ENCODE assay signal across 21 cellular contexts in the genomic region with DNA sequence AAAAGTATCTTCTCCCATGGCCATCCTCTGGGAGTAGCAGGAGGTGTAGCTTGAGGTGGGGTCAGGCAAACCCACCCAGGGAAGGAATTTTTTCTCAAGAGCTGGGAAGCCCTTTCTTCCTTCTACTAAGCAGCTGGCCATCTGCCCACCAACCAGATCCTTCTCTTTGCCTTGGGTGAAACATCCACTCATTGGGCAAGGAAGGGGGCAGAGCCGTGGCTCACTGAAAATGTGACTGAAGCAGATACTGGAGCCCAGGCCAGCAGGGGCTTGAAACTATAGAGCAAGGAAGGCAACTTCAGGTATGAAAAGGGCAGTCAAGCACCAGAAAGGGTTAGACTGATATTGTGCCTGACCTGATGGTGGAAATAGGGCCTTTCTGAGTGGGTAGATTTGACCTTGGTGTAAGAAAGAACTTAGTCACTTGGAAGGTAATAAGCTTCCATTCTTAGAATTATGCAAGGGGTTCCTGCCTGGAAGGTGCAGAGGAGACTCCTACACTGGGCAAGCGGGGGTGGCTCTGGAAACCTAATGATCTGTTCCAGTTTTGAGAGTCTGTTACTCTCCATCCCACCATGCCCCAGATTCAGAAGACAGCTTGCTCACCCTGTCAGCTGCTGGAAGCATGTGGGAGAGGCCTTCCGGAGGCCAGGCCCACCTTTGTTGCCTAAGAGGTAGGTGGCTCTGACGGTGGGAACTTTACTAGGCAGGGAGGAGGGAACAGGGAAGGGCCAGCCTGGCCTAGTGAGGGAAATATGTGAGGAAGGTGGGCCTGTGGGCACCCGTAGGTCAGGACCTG. TPM values are rescaled to one million over a fixed set of nuclear protein-coding genes. Genes with fewer than 3 reads are reported as not detected.
"Had no signal": no experiment of that assay in that cellular context is flagged by ENCODE, and none has a peak within 500 bp of the region (broad histone marks: within the 10 kb centered on the region; RNA-seq: fewer than 3 reads in every experiment).

No MANE protein-coding gene starts in this region.

- H3K27ac ChIP-seq: epithelial cell of prostate, lower lobe of right lung, psoas muscle, sigmoid colon, spleen had no signal

- H3K36me3 ChIP-seq: lower lobe of right lung, sigmoid colon, spleen had no signal

- H3K4me1 Mint-ChIP-seq: activated B cell treated with CpG ODN at 0.5 μM for 24 hours, brain, immature natural killer cell had no signal

- H3K27ac Mint-ChIP-seq: activated B cell treated with CpG ODN at 0.5 μM for 24 hours; activated CD4-positive, alpha-beta T cell treated with anti-CD3 and anti-CD28 coated beads, Interleukin-2, amount 10 ng/mL, durations not matched to agents 7 days and 5 days; activated naive CD8-positive, alpha-beta T cell; dendritic cell treated with granulocyte-macrophage colony-stimulating factor and Interleukin-4, amounts not matched to agents 40 ng/mL and 50 ng/mL, for 4 days; effector memory CD8-positive, alpha-beta T cell; immature natural killer cell; T-helper 17 cell had no signal

- H3K36me3 Mint-ChIP-seq: activated naive CD8-positive, alpha-beta T cell; brain; immature natural killer cell had no signal

- H3K9me3 Mint-ChIP-seq: activated B cell treated with CpG ODN at 0.5 μM for 24 hours; activated CD4-positive, alpha-beta T cell treated with anti-CD3 and anti-CD28 coated beads, Interleukin-2, amount 10 ng/mL, durations not matched to agents 7 days and 5 days; brain; dendritic cell treated with granulocyte-macrophage colony-stimulating factor and Interleukin-4, amounts not matched to agents 40 ng/mL and 50 ng/mL, for 4 days; effector memory CD8-positive, alpha-beta T cell; immature natural killer cell had no signal

- ATAC-seq: effector memory CD8-positive, alpha-beta T cell; left cardiac atrium; lower lobe of right lung; psoas muscle; T-helper 17 cell had no signal

- DNase-seq: activated B cell treated with CpG ODN at 0.5 μM for 24 hours; activated CD4-positive, alpha-beta T cell treated with anti-CD3 and anti-CD28 coated beads, Interleukin-2, amount 10 ng/mL, durations not matched to agents 7 days and 5 days; activated effector memory CD4-positive, alpha-beta T cell treated with Interleukin-2 at 50 U/mL for 16 hours; cerebellar nuclear complex; effector memory CD8-positive, alpha-beta T cell; foreskin melanocyte; immature natural killer cell; left cardiac atrium; lower lobe of right lung; psoas muscle; sigmoid colon; spleen; T-helper 17 cell had no signal

- H3K4me3 Mint-ChIP-seq: activated B cell treated with CpG ODN at 0.5 μM for 24 hours; activated CD4-positive, alpha-beta T cell treated with anti-CD3 and anti-CD28 coated beads, Interleukin-2, amount 10 ng/mL, durations not matched to agents 7 days and 5 days; activated naive CD8-positive, alpha-beta T cell; brain; dendritic cell treated with granulocyte-macrophage colony-stimulating factor and Interleukin-4, amounts not matched to agents 40 ng/mL and 50 ng/mL, for 4 days; effector memory CD8-positive, alpha-beta T cell; immature natural killer cell; T-helper 17 cell had no signal

- H3K4me1 ChIP-seq: psoas muscle, sigmoid colon, spleen had no signal

- H3K4me3 ChIP-seq: lower lobe of right lung, psoas muscle, sigmoid colon, spleen had no signal

- H3K27me3 ChIP-seq: spleen had no signal

- H3K9me3 ChIP-seq: lower lobe of right lung, psoas muscle, sigmoid colon, spleen had no signal

- H3K27me3 Mint-ChIP-seq: activated B cell treated with CpG ODN at 0.5 μM for 24 hours; activated naive CD8-positive, alpha-beta T cell had no signal

RNA-seq across cellular contexts. Expression of a gene that starts 22.0 kb away (rescaled TPM):
- total RNA-seq: activated B cell treated with CpG ODN at 0.5 μM for 24 hours; activated CD4-positive, alpha-beta T cell treated with anti-CD3 and anti-CD28 coated beads, Interleukin-2, amount 10 ng/mL, durations not matched to agents 7 days and 5 days; activated CD8-positive, alpha-beta memory T cell treated with anti-CD3 and anti-CD28 coated beads for 36 hours; fibroblast of lung; osteocyte; sigmoid colon; spleen; T-helper 17 cell had no signal
- polyA plus RNA-seq: fibroblast of lung, immature natural killer cell, neural cell, spleen had no signal

RNA-seq across cellular contexts. Expression of a gene that starts 51.6 kb away (rescaled TPM):
- total RNA-seq: activated B cell treated with CpG ODN at 0.5 μM for 24 hours; activated CD4-positive, alpha-beta T cell treated with anti-CD3 and anti-CD28 coated beads, Interleukin-2, amount 10 ng/mL, durations not matched to agents 7 days and 5 days; activated CD8-positive, alpha-beta memory T cell treated with anti-CD3 and anti-CD28 coated beads for 36 hours; fibroblast of lung; left cardiac atrium; lower lobe of right lung; osteocyte; psoas muscle; spleen; T-helper 17 cell had no signal
- polyA plus RNA-seq: fibroblast of lung, immature natural killer cell, neural cell, psoas muscle, spleen had no signal
